In genomic region chr9:101030022-101030391, GRCh38 we compare ENCODE assay signal across 2 cellular contexts.
A peak's percentile ranks its signal among the peaks of the same experiment; 100 is the strongest.
TF ChIP-seq lines count a peak whose summit lies in the region.

No MANE protein-coding gene starts in this region.

TF ChIP-seq in H1, 55 proteins besides CTCF, POLR2A, EP300 and RAD21:
- no peak for TF ChIP-seq BACH1 (IDR thresholded peaks at IDR 0.05; ENCODE audit: low read length)
- TF ChIP-seq EZH2 (IDR thresholded peaks at IDR 0.05; ENCODE audit: low read depth, low read length, severe bottlenecking), result peak; percentile 26
- TF ChIP-seq MAFK (IDR thresholded peaks at IDR 0.05; ENCODE audit: low read depth, low read length), result no peak
- no peak for TF ChIP-seq CTBP2 (IDR thresholded peaks at IDR 0.05; ENCODE audit: borderline replicate concordance, insufficient read depth, insufficient read length, low read length)

TF ChIP-seq in liver, 16 proteins besides CTCF, POLR2A, EP300 and RAD21:
- TF ChIP-seq FOXA1 (IDR thresholded peaks at IDR 0.05) (no peak), HNF4G (IDR thresholded peaks at IDR 0.05) (no peak), SP1 (IDR thresholded peaks at IDR 0.05) (no peak), ATF3 (IDR thresholded peaks at IDR 0.05) (no peak), MAX (IDR thresholded peaks at IDR 0.05) (no peak)
